In the genomic region with DNA sequence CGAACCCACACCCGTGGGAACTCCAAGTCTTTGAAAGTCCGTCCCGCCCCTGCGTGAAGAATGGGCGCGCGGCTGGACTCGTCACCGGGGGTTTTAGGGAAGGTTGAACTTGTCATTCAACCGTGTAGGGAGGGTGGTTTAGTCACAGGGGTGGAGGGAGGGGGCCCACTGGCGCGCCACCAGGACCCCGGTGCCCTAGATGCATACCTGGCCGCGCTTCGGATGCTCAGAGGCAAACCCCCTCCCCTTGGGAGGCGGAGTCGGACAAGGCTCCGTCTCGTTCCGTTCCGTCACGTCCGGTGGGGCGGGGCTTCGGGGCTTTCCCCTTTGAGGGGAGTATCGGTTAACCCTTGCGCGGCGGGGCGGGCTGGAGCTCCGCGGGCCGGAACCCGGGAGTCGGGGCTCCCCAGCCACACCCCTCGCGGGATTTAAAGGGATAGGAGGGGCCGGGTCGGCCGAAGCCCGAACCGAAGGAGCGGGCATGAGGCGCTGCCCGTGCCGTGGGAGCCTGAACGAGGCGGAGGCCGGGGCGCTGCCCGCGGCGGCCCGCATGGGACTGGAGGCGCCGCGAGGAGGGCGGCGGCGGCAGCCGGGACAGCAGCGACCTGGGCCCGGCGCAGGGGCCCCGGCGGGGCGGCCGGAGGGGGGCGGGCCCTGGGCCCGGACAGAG, we compare ENCODE assay signal across 8 cellular contexts. TPM values are rescaled to one million over a fixed set of nuclear protein-coding genes. Genes with fewer than 3 reads are reported as not detected.
DNase-seq lines count a peak whose midpoint lies in the region; ATAC-seq, FAIRE-seq and TF ChIP-seq lines count a peak whose summit lies in the region.

Gene COQ8B (minus strand): TSS at position 232 of the 670 bp plus-strand sequence. CDS start 2,254 bp downstream, outside the sequence.
Gene ITPKC (plus strand): TSS at position 458 of the 670 bp plus-strand sequence. CDS start 24 bp downstream, at position 482.

- TF ChIP-seq CTCF in MM.1S (IDR thresholded peaks at IDR 0.05; ENCODE audit: low read length) (no peak), fibroblast of villous mesenchyme (IDR thresholded peaks at IDR 0.05; ENCODE audit: insufficient read depth, low read depth, low read length) (peak; percentile 6), neural cell (IDR thresholded peaks at IDR 0.05; ENCODE audit: poor library complexity, severe bottlenecking) (peak; percentile 72)

- peak within 1 kb of the TSS; percentile 91 to 96 for H3K27ac Mint-ChIP-seq in stimulated activated naive CD8-positive, alpha-beta T cell treated with anti-CD3 and anti-CD28 coated beads, Interleukin-15, amount 100 ng/mL, for 72 hours

- H3K4me1 Mint-ChIP-seq in stimulated activated naive CD8-positive, alpha-beta T cell treated with anti-CD3 and anti-CD28 coated beads, Interleukin-15, amount 100 ng/mL, for 72 hours: peaks cover 62% of the 10 kb centered on the region

- H3F3A ChIP-seq in MM.1S (ENCODE audit: insufficient read depth, low read length) (peaks cover 4% of the 10 kb centered on the region; the same call in 1 of the 2 replicates), neural cell (ENCODE audit: insufficient read depth, low read length, poor library complexity, severe bottlenecking) (peaks cover 4% of the 10 kb centered on the region)

- TF ChIP-seq RAD21 in neural cell (conservative IDR thresholded peaks at IDR 0.05): peak; percentile 32

- peak; percentile 82 for ATAC-seq in stimulated activated naive CD8-positive, alpha-beta T cell treated with anti-CD3 and anti-CD28 coated beads, Interleukin-15, amount 100 ng/mL, for 72 hours

- H3K4me1 ChIP-seq in MM.1S (ENCODE audit: low read length): peaks cover 37% of the 10 kb centered on the region

- H3K36me3 ChIP-seq in MM.1S (replicated peaks; ENCODE audit: insufficient read depth, low read length) (no peaks in the 10 kb centered on the region), neural cell (ENCODE audit: insufficient read depth, low read length) (no peaks in the 10 kb centered on the region)

- peak within 1 kb of the TSS; percentile 83 to 96 for H3K4me3 Mint-ChIP-seq in stimulated activated naive CD8-positive, alpha-beta T cell treated with anti-CD3 and anti-CD28 coated beads, Interleukin-15, amount 100 ng/mL, for 72 hours

- H3K27me3 ChIP-seq in MM.1S (replicated peaks; ENCODE audit: insufficient read depth, low read length): no peaks in the 10 kb centered on the region
- H3K27me3 ChIP-seq in neural cell (ENCODE audit: insufficient read depth, low read depth, low read length): no peaks in the 10 kb centered on the region

- H3K4me3 ChIP-seq in MM.1S (ENCODE audit: low read length) (peak within 1 kb of the TSS; percentile 85), fibroblast of villous mesenchyme (ENCODE audit: low read depth, low read length) (peak within 1 kb of the TSS; percentile 65), neural cell (ENCODE audit: low read length) (peak within 1 kb of the TSS; percentile 97)

- TF ChIP-seq EP300 in neural cell (conservative IDR thresholded peaks at IDR 0.05; ENCODE audit: poor library complexity, severe bottlenecking): peak; percentile 58

- FAIRE-seq in G401.6 (lab: Jason Lieb, UNC): peak; percentile 93

- H3K27ac ChIP-seq in MM.1S (ENCODE audit: low read length) (peak within 1 kb of the TSS; percentile 60; the same call in 1 of the 2 replicates), neural cell (ENCODE audit: low read length) (peak within 1 kb of the TSS; percentile 96)

- H2AFZ ChIP-seq in MM.1S (ENCODE audit: low read length) (peak within 1 kb of the TSS; percentile 94), neural cell (ENCODE audit: low read depth, low read length) (peak within 1 kb of the TSS; percentile 48)

- no peaks in the 10 kb centered on the region for H3K9me3 ChIP-seq in MM.1S (replicated peaks; ENCODE audit: insufficient read depth, low read length)
- no peaks in the 10 kb centered on the region for H3K9me3 ChIP-seq in neural cell (ENCODE audit: low read length)

- H3K79me2 ChIP-seq in MM.1S (ENCODE audit: low read length): peaks cover 24% of the 10 kb centered on the region
- H3K79me2 ChIP-seq in neural cell (replicated peaks; ENCODE audit: insufficient read depth, low read length): peaks cover 32% of the 10 kb centered on the region

- no peaks in the 10 kb centered on the region for H3K27me3 Mint-ChIP-seq in stimulated activated naive CD8-positive, alpha-beta T cell treated with anti-CD3 and anti-CD28 coated beads, Interleukin-15, amount 100 ng/mL, for 72 hours

- peak within 1 kb of the TSS; percentile 86 for H3K9ac ChIP-seq in MM.1S (ENCODE audit: low read length)
- H3K9ac ChIP-seq in neural cell (ENCODE audit: low read length): peak within 1 kb of the TSS; percentile 84

- no peaks in the 10 kb centered on the region for H4K20me1 ChIP-seq in MM.1S (ENCODE audit: insufficient read depth, low read length)
- no peaks in the 10 kb centered on the region for H4K20me1 ChIP-seq in neural cell (ENCODE audit: insufficient read depth)

- no peaks in the 10 kb centered on the region for H3K9me3 Mint-ChIP-seq in stimulated activated naive CD8-positive, alpha-beta T cell treated with anti-CD3 and anti-CD28 coated beads, Interleukin-15, amount 100 ng/mL, for 72 hours

- H3K4me2 ChIP-seq in MM.1S (ENCODE audit: low read depth, low read length) (peak within 1 kb of the TSS; percentile 100), neural cell (ENCODE audit: low read length) (peak within 1 kb of the TSS; percentile 100)

- DNase-seq in HCEC 1CT: peak; percentile 95
- peak; percentile 99 for DNase-seq in MM.1S
- DNase-seq in SHP77 treated with DMSO at 0.1 percent for 48 hours (lab: John Stamatoyannopoulos, UW): peak; percentile 92
- peak; percentile 100 for DNase-seq in activated gamma-delta T cell treated with Interleukin-2 at 50 U/mL for 16 hours
- peak; percentile 99 for DNase-seq in fibroblast of villous mesenchyme (ENCODE audit: low read depth)
- peak; percentile 99 for DNase-seq in stimulated activated naive CD8-positive, alpha-beta T cell treated with anti-CD3 and anti-CD28 coated beads, Interleukin-15, amount 100 ng/mL, for 72 hours

- H3K9me2 ChIP-seq in MM.1S (replicated peaks; ENCODE audit: insufficient read depth, low read length): no peaks in the 10 kb centered on the region
- no peaks in the 10 kb centered on the region for H3K9me2 ChIP-seq in neural cell (ENCODE audit: insufficient read depth, low read length)

TF ChIP-seq in neural cell, 6 proteins besides CTCF, POLR2A, EP300 and RAD21:
- TF ChIP-seq, protein P1, sequence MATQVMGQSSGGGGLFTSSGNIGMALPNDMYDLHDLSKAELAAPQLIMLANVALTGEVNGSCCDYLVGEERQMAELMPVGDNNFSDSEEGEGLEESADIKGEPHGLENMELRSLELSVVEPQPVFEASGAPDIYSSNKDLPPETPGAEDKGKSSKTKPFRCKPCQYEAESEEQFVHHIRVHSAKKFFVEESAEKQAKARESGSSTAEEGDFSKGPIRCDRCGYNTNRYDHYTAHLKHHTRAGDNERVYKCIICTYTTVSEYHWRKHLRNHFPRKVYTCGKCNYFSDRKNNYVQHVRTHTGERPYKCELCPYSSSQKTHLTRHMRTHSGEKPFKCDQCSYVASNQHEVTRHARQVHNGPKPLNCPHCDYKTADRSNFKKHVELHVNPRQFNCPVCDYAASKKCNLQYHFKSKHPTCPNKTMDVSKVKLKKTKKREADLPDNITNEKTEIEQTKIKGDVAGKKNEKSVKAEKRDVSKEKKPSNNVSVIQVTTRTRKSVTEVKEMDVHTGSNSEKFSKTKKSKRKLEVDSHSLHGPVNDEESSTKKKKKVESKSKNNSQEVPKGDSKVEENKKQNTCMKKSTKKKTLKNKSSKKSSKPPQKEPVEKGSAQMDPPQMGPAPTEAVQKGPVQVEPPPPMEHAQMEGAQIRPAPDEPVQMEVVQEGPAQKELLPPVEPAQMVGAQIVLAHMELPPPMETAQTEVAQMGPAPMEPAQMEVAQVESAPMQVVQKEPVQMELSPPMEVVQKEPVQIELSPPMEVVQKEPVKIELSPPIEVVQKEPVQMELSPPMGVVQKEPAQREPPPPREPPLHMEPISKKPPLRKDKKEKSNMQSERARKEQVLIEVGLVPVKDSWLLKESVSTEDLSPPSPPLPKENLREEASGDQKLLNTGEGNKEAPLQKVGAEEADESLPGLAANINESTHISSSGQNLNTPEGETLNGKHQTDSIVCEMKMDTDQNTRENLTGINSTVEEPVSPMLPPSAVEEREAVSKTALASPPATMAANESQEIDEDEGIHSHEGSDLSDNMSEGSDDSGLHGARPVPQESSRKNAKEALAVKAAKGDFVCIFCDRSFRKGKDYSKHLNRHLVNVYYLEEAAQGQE (IDR thresholded peaks at IDR 0.05; ENCODE audit: borderline replicate concordance): peak; percentile 13
- peak; percentile 85 for TF ChIP-seq MXI1 (conservative IDR thresholded peaks at IDR 0.05; ENCODE audit: poor library complexity, severe bottlenecking)
- no peak for TF ChIP-seq EZH2 (IDR thresholded peaks at IDR 0.05; ENCODE audit: borderline replicate concordance, insufficient read depth, low read length, poor library complexity, severe bottlenecking)
- no peak for TF ChIP-seq TAF1 (IDR thresholded peaks at IDR 0.05; ENCODE audit: low read depth)
- TF ChIP-seq SMC3 (conservative IDR thresholded peaks at IDR 0.05; ENCODE audit: poor library complexity): peak; percentile 33
- TF ChIP-seq POLR2AphosphoS5 (IDR thresholded peaks at IDR 0.05): peak; percentile 96

RNA-seq across cellular contexts. Expression of gene COQ8B, which starts in this region (rescaled TPM):
- total RNA-seq in fibroblast of villous mesenchyme: 25.8 and 32.0 TPM in 2 replicates
- 83.2 and 95.3 TPM in 2 replicates for polyA plus RNA-seq in neural cell
- polyA minus RNA-seq in neural cell: 50.7 and 67.4 TPM in 2 replicates

RNA-seq across cellular contexts. Expression of gene ITPKC, which starts in this region (rescaled TPM):
- total RNA-seq in fibroblast of villous mesenchyme: 14.5 and 16.8 TPM in 2 replicates
- 14.9 and 16.8 TPM in 2 replicates for polyA plus RNA-seq in neural cell
- 17.5 and 21.7 TPM in 2 replicates for polyA minus RNA-seq in neural cell

Comparison
In these comparisons a context has a peak if more than half of its experiments do, and no peak if none do; other contexts are left out.
1. Peak in every context shown above with its lines: DNase-seq, ATAC-seq, H3K4me3 ChIP-seq and H3K27ac ChIP-seq.